Comparison of ENCODE assay signal across 23 cellular contexts in the genomic region with DNA sequence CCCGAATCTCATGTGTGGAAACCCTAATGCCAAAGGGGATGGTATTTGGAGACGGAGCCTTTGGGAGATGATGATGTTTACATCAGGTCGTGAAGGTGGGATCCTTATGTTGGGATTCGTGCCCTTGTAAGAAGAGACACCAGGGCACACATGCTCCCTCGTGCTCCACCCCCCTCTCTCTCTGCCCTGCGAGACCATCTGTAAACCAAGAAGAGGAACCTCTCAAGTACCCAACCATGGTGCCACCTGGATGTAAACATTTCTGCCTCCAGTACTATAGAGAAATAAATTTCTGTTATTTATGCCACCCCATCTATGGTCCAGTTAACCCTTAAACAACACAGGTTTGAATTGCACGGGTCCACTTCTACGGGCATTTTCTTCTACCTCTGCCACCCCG.
DNase-seq lines count a peak whose midpoint lies in the region; ATAC-seq and TF ChIP-seq lines count a peak whose summit lies in the region.
"Had no signal": no experiment of that assay in that cellular context is flagged by ENCODE, and none has a peak within 500 bp of the region (broad histone marks: within the 10 kb centered on the region; RNA-seq: fewer than 3 reads in every experiment).

No MANE protein-coding gene starts in this region.

- no peak overlapping the region for H2AFZ ChIP-seq in mammary epithelial cell (ENCODE audit: low read depth, low read length)
- H2AFZ ChIP-seq: GM23338 had no signal

- ATAC-seq in right cardiac atrium (peak in 1 of 2 donors; percentile 34), upper lobe of right lung (no peak), GM19351 (IDR thresholded peaks at IDR 0.05; ENCODE audit: unreplicated experiment) (no peak)
- ATAC-seq: GM23338 had no signal

- CTCF ChIA-PET in mammary epithelial cell (lab: Charles Lee; ENCODE audit: low non-redundant PET), result no interaction called here

- no peaks in the 10 kb centered on the region for H3K9me3 ChIP-seq in breast epithelium
- peaks cover 14% of the 10 kb centered on the region for H3K9me3 ChIP-seq in mammary epithelial cell (replicated peaks; ENCODE audit: insufficient read depth, low read length)
- H3K9me3 ChIP-seq in right cardiac atrium (ENCODE audit: control insufficient read depth, low read length), result no peaks in the 10 kb centered on the region
- H3K9me3 ChIP-seq in neutrophil, result no peaks in the 10 kb centered on the region
- H3K9me3 ChIP-seq in upper lobe of right lung, result no peaks in the 10 kb centered on the region
- H3K9me3 ChIP-seq: adrenal gland, colonic mucosa, ovary, sigmoid colon had no signal

- H3K4me3 ChIP-seq in breast epithelium (no peak overlapping the region), mammary epithelial cell (replicated peaks in 1 of 3; ENCODE audit: insufficient read depth in 1 of 3, low read depth in 2 of 3, low read length in 3 of 3) (no peak overlapping the region), right cardiac atrium (ENCODE audit: low read length) (no peak overlapping the region), neutrophil (ENCODE audit: low read depth in 1 of 2, low read length in 1 of 2) (peak overlapping the region; percentile 47 to 58), upper lobe of right lung (no peak overlapping the region)
- H3K4me3 ChIP-seq: adrenal gland, colonic mucosa, GM23338, ovary, sigmoid colon had no signal

- H3K79me2 ChIP-seq in mammary epithelial cell (ENCODE audit: insufficient read depth, low read length), result no peaks in the 10 kb centered on the region

- 85% methylated on average over 8 of the region's 9 CpGs for WGBS in mammary epithelial cell (ENCODE audit: low coverage, missing lambda C conversion rate)
- 70% methylated on average over 9 of the region's 9 CpGs for WGBS in right cardiac atrium

- BruUV-seq in mammary epithelial cell (replicated peaks; lab: Mats Ljungman, UMichigan), result no TSS peak

- no peak for TF ChIP-seq POLR2A in breast epithelium (IDR thresholded peaks at IDR 0.05)

- intact Hi-C loops in breast epithelium (cut with DNase I; ENCODE audit: low total_unique reads) (no loop called here), mammary epithelial cell (cut with micrococcal nuclease) (no loop called here), right cardiac atrium (cut with DNase I) (no loop called here), upper lobe of right lung (cut with DNase I) (no loop called here)

- TF ChIP-seq CTCF in breast epithelium (IDR thresholded peaks at IDR 0.05), result no peak
- no peak for TF ChIP-seq CTCF in mammary epithelial cell (conservative IDR thresholded peaks at IDR 0.05 in 1 of 2, IDR thresholded peaks at IDR 0.05 in 1 of 2; ENCODE audit: extremely low read depth in 1 of 2, insufficient read depth in 1 of 2, low read depth in 1 of 2, low read length in 2 of 2)
- no peak for TF ChIP-seq CTCF in neutrophil (IDR thresholded peaks at IDR 0.05)
- no peak for TF ChIP-seq CTCF in upper lobe of right lung (IDR thresholded peaks at IDR 0.05)

- in situ Hi-C loops in mammary epithelial cell (cut with MboI; ENCODE audit: low sequenced_read_pairs in 2 of 2), result no loop called here

- H3K4me1 ChIP-seq in breast epithelium (no peaks in the 10 kb centered on the region), mammary epithelial cell (ENCODE audit: insufficient read depth, low read length) (no peaks in the 10 kb centered on the region), right cardiac atrium (ENCODE audit: control insufficient read depth, insufficient read depth, low read length) (peaks cover 2% of the 10 kb centered on the region), neutrophil (ENCODE audit: control insufficient read depth in 1 of 2, insufficient read depth in 1 of 2, low read depth in 1 of 2, low read length in 1 of 2) (peaks cover 33 to 45% of the 10 kb centered on the region in 2 experiments), upper lobe of right lung (peaks cover 4% of the 10 kb centered on the region)
- H3K4me1 ChIP-seq: adrenal gland, colonic mucosa had no signal

- no peaks in the 10 kb centered on the region for H3K27me3 ChIP-seq in breast epithelium
- H3K27me3 ChIP-seq in mammary epithelial cell (ENCODE audit: insufficient read depth, low read length), result no peaks in the 10 kb centered on the region
- H3K27me3 ChIP-seq in right cardiac atrium (ENCODE audit: control insufficient read depth, insufficient read depth), result no peaks in the 10 kb centered on the region
- no peaks in the 10 kb centered on the region for H3K27me3 ChIP-seq in neutrophil
- H3K27me3 ChIP-seq in upper lobe of right lung, result no peaks in the 10 kb centered on the region
- H3K27me3 ChIP-seq: adrenal gland, brain microvascular endothelial cell, colonic mucosa, ovary, sigmoid colon had no signal

- no peaks in the 10 kb centered on the region for H3K36me3 ChIP-seq in breast epithelium
- no peaks in the 10 kb centered on the region for H3K36me3 ChIP-seq in mammary epithelial cell (ENCODE audit: insufficient read depth, low read length)
- no peaks in the 10 kb centered on the region for H3K36me3 ChIP-seq in neutrophil
- H3K36me3 ChIP-seq in upper lobe of right lung, result no peaks in the 10 kb centered on the region
- H3K36me3 ChIP-seq: adrenal gland, brain microvascular endothelial cell, colonic mucosa, ovary, sigmoid colon had no signal

- dilution Hi-C loops in mammary epithelial cell (cut with HindIII; ENCODE audit: low sequenced_read_pairs), result no loop called here

- H3K4me2 ChIP-seq in mammary epithelial cell (ENCODE audit: insufficient read depth, low read depth, low read length), result no peak overlapping the region
- H3K4me2 ChIP-seq: GM23338 had no signal

- H4K20me1 ChIP-seq in mammary epithelial cell (ENCODE audit: insufficient read depth, low read length), result no peaks in the 10 kb centered on the region

- H3K27ac ChIP-seq in breast epithelium, result peak overlapping the region; percentile 34 to 82
- H3K27ac ChIP-seq in mammary epithelial cell (ENCODE audit: insufficient read depth, low read depth, low read length), result no peak overlapping the region
- H3K27ac ChIP-seq in right cardiac atrium (ENCODE audit: low read length), result peak overlapping the region; percentile 62
- peak overlapping the region; percentile 95 for H3K27ac ChIP-seq in neutrophil
- H3K27ac ChIP-seq in upper lobe of right lung, result peak overlapping the region; percentile 78
- H3K27ac ChIP-seq: 22Rv1, brain microvascular endothelial cell, colonic mucosa, ovary, sigmoid colon had no signal

- H3K9ac ChIP-seq in mammary epithelial cell (ENCODE audit: insufficient read depth, low read length), result no peak overlapping the region

- DNase-seq in breast epithelium (ENCODE audit: low spot score in 2 of 2), result no peak
- DNase-seq in mammary epithelial cell, result no peak
- no peak for DNase-seq in right cardiac atrium
- no peak for DNase-seq in upper lobe of right lung
- DNase-seq in DMS79 treated with DMSO at 0.1 percent for 48 hours (lab: John Stamatoyannopoulos, UW), result no peak
- DNase-seq in SIG-M5 (lab: John Stamatoyannopoulos, UW), result no peak
- DNase-seq: activated CD4-positive, alpha-beta T cell treated with anti-CD3 and anti-CD28 coated beads for 1 hour; activated naive CD4-positive, alpha-beta T cell; activated T-cell treated with anti-CD3 and anti-CD28 coated beads, Interleukin-2, amount 50 U/mL, for 1 hour; AML-193; brain microvascular endothelial cell; colonic mucosa; COR-L47; Kasumi-1; NCI-H1694; NCI-H526; ovary; sigmoid colon had no signal

Comparison
In these comparisons a context has a peak if more than half of its experiments do, and no peak if none do; other contexts are left out.
1. H3K4me3 ChIP-seq: peak in neutrophil (2 of 2); none in breast epithelium (0 of 3), mammary epithelial cell (0 of 3), right cardiac atrium (single experiment) and upper lobe of right lung (single experiment).